Comparison of ENCODE assay signal across 1 cellular context in the genomic region with DNA sequence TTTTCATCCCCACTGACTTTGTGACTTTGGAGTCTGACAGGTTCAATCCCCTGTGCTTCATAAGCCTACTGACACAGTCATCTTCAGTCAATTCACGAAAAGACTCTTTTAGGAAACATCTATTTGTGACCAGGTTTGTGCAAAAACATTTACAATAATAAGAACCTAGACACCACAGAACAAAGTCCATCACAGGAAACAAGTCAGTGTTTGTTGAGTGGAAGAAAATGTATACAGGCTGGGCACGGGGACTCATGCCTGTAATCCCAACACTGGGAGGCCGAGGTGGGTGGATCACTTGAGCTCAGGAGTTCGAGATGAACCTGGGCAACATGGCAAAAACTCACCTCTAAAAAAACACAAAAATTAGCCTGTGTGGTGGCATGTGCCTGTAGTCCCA.
A peak's percentile ranks its signal among the peaks of the same experiment; 100 is the strongest.
TF ChIP-seq lines count a peak whose summit lies in the region.

No MANE protein-coding gene starts in this region.

TF ChIP-seq in HepG2, 621 proteins besides CTCF, POLR2A, EP300 and RAD21 (continued from another document and continues in another):
- TF ChIP-seq, protein P1, sequence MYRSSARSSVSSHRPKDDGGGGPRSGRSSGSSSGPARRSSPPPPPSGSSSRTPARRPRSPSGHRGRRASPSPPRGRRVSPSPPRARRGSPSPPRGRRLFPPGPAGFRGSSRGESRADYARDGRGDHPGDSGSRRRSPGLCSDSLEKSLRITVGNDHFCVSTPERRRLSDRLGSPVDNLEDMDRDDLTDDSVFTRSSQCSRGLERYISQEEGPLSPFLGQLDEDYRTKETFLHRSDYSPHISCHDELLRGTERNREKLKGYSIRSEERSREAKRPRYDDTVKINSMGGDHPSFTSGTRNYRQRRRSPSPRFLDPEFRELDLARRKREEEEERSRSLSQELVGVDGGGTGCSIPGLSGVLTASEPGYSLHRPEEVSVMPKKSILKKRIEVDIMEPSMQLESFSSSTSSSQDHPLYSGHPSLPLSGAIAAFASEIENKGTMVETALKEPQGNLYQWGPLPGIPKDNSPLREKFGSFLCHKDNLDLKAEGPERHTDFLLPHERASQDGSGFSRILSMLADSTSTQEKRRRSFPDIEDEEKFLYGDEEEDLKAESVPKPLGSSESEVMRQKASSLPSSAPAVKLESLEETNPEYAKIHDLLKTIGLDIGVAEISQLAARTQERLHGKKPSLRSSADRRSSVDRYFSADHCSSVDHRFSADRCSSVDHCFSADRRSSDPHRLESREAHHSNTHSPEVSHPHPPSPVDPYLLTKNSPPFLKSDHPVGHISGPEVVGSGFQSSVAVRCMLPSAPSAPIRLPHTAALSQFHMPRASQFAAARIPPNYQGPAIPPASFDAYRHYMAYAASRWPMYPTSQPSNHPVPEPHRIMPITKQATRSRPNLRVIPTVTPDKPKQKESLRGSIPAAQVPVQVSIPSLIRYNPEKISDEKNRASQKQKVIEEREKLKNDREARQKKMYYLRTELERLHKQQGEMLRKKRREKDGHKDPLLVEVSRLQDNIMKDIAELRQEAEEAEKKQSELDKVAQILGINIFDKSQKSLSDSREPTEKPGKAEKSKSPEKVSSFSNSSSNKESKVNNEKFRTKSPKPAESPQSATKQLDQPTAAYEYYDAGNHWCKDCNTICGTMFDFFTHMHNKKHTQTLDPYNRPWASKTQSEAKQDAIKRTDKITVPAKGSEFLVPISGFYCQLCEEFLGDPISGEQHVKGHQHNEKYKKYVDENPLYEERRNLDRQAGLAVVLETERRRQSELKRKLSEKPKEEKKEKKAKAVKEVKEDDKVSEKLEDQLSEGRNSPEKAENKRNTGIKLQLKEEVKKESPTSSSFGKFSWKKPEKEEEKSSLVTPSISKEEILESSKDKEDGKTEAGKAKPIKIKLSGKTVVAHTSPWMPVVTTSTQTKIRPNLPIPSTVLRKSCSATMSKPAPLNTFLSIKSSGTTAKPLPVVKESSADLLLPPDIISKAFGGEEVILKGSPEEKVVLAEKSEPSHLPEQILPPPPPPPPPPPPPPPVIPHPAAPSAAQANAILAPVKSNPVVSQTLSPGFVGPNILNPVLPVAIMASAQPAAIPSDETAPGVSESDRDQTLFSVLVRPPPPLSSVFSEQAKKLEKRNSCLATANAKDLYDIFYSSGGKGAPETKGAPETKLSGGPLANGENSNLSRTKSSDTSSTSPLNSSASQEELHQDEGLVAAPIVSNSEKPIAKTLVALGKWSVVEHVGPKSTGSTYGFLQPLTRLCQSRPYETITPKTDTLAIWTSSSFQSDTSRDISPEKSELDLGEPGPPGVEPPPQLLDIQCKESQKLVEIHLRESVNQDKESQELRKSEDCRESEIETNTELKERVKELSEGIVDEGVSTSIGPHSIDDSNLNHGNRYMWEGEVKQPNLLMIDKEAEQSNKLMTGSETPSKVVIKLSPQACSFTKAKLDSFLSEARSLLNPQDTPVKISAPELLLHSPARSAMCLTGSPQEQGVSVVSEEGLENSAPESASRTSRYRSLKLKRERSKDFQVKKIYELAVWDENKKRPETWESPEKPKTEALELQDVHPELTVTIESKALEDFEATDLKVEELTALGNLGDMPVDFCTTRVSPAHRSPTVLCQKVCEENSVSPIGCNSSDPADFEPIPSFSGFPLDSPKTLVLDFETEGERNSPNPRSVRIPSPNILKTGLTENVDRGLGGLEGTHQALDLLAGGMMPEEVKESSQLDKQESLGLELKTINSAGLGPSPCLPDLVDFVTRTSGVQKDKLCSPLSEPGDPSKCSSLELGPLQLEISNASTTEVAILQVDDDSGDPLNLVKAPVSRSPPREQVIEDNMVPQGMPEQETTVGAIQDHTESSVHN (CRISPR knock-in tag; IDR thresholded peaks at IDR 0.05) = no peak
- TF ChIP-seq ZNF496 (CRISPR knock-in tag; IDR thresholded peaks at IDR 0.05; ENCODE audit: insufficient replicate concordance) (no peak), ATAD3A (CRISPR knock-in tag; IDR thresholded peaks at IDR 0.05) (no peak), FIP1L1 (IDR thresholded peaks at IDR 0.05; ENCODE audit: borderline replicate concordance, insufficient read depth, low read depth, low read length) (no peak), ZNF530 (CRISPR knock-in tag; IDR thresholded peaks at IDR 0.05; ENCODE audit: low read depth) (no peak), JUND (CRISPR knock-in tag; IDR thresholded peaks at IDR 0.05) (no peak), SMAD9 (CRISPR knock-in tag; IDR thresholded peaks at IDR 0.05) (no peak), ZNF569 (CRISPR knock-in tag; IDR thresholded peaks at IDR 0.05; ENCODE audit: borderline replicate concordance) (no peak), TBP (CRISPR knock-in tag; IDR thresholded peaks at IDR 0.05) (no peak), SAP130 (CRISPR knock-in tag; IDR thresholded peaks at IDR 0.05; ENCODE audit: low read depth) (peak; percentile 77), ZNF382 (CRISPR knock-in tag; IDR thresholded peaks at IDR 0.05; ENCODE audit: borderline replicate concordance) (no peak), ZSCAN30 (CRISPR knock-in tag; IDR thresholded peaks at IDR 0.05) (no peak), ZNF331 (CRISPR knock-in tag; IDR thresholded peaks at IDR 0.05) (peak; percentile 55; the same call in 1 of the 2 replicates), ZSCAN20 (CRISPR knock-in tag; IDR thresholded peaks at IDR 0.05; ENCODE audit: borderline replicate concordance) (no peak), HNRNPK (IDR thresholded peaks at IDR 0.05; ENCODE audit: low read depth, low read length, poor library complexity, severe bottlenecking) (no peak)
- TF ChIP-seq, protein P2, sequence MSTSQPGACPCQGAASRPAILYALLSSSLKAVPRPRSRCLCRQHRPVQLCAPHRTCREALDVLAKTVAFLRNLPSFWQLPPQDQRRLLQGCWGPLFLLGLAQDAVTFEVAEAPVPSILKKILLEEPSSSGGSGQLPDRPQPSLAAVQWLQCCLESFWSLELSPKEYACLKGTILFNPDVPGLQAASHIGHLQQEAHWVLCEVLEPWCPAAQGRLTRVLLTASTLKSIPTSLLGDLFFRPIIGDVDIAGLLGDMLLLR (CRISPR knock-in tag; IDR thresholded peaks at IDR 0.05) = no peak
- TF ChIP-seq, protein P3, sequence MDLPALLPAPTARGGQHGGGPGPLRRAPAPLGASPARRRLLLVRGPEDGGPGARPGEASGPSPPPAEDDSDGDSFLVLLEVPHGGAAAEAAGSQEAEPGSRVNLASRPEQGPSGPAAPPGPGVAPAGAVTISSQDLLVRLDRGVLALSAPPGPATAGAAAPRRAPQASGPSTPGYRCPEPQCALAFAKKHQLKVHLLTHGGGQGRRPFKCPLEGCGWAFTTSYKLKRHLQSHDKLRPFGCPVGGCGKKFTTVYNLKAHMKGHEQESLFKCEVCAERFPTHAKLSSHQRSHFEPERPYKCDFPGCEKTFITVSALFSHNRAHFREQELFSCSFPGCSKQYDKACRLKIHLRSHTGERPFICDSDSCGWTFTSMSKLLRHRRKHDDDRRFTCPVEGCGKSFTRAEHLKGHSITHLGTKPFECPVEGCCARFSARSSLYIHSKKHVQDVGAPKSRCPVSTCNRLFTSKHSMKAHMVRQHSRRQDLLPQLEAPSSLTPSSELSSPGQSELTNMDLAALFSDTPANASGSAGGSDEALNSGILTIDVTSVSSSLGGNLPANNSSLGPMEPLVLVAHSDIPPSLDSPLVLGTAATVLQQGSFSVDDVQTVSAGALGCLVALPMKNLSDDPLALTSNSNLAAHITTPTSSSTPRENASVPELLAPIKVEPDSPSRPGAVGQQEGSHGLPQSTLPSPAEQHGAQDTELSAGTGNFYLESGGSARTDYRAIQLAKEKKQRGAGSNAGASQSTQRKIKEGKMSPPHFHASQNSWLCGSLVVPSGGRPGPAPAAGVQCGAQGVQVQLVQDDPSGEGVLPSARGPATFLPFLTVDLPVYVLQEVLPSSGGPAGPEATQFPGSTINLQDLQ (CRISPR knock-in tag; IDR thresholded peaks at IDR 0.05) = no peak
- TF ChIP-seq, protein P4, sequence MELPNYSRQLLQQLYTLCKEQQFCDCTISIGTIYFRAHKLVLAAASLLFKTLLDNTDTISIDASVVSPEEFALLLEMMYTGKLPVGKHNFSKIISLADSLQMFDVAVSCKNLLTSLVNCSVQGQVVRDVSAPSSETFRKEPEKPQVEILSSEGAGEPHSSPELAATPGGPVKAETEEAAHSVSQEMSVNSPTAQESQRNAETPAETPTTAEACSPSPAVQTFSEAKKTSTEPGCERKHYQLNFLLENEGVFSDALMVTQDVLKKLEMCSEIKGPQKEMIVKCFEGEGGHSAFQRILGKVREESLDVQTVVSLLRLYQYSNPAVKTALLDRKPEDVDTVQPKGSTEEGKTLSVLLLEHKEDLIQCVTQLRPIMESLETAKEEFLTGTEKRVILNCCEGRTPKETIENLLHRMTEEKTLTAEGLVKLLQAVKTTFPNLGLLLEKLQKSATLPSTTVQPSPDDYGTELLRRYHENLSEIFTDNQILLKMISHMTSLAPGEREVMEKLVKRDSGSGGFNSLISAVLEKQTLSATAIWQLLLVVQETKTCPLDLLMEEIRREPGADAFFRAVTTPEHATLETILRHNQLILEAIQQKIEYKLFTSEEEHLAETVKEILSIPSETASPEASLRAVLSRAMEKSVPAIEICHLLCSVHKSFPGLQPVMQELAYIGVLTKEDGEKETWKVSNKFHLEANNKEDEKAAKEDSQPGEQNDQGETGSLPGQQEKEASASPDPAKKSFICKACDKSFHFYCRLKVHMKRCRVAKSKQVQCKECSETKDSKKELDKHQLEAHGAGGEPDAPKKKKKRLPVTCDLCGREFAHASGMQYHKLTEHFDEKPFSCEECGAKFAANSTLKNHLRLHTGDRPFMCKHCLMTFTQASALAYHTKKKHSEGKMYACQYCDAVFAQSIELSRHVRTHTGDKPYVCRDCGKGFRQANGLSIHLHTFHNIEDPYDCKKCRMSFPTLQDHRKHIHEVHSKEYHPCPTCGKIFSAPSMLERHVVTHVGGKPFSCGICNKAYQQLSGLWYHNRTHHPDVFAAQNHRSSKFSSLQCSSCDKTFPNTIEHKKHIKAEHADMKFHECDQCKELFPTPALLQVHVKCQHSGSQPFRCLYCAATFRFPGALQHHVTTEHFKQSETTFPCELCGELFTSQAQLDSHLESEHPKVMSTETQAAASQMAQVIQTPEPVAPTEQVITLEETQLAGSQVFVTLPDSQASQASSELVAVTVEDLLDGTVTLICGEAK (IDR thresholded peaks at IDR 0.05) = no peak
- TF ChIP-seq, protein P4 (CRISPR knock-in tag; IDR thresholded peaks at IDR 0.05) = no peak; the same call in 1 of the 2 replicates
- TF ChIP-seq, protein P5, sequence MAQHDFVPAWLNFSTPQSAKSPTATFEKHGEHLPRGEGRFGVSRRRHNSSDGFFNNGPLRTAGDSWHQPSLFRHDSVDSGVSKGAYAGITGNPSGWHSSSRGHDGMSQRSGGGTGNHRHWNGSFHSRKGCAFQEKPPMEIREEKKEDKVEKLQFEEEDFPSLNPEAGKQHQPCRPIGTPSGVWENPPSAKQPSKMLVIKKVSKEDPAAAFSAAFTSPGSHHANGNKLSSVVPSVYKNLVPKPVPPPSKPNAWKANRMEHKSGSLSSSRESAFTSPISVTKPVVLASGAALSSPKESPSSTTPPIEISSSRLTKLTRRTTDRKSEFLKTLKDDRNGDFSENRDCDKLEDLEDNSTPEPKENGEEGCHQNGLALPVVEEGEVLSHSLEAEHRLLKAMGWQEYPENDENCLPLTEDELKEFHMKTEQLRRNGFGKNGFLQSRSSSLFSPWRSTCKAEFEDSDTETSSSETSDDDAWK (CRISPR knock-in tag; IDR thresholded peaks at IDR 0.05) = no peak
- TF ChIP-seq, protein P6, sequence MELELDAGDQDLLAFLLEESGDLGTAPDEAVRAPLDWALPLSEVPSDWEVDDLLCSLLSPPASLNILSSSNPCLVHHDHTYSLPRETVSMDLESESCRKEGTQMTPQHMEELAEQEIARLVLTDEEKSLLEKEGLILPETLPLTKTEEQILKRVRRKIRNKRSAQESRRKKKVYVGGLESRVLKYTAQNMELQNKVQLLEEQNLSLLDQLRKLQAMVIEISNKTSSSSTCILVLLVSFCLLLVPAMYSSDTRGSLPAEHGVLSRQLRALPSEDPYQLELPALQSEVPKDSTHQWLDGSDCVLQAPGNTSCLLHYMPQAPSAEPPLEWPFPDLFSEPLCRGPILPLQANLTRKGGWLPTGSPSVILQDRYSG (CRISPR knock-in tag; IDR thresholded peaks at IDR 0.05) = no peak
- TF ChIP-seq, protein P7, sequence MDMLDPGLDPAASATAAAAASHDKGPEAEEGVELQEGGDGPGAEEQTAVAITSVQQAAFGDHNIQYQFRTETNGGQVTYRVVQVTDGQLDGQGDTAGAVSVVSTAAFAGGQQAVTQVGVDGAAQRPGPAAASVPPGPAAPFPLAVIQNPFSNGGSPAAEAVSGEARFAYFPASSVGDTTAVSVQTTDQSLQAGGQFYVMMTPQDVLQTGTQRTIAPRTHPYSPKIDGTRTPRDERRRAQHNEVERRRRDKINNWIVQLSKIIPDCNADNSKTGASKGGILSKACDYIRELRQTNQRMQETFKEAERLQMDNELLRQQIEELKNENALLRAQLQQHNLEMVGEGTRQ (IDR thresholded peaks at IDR 0.05; ENCODE audit: low read depth, low read length) = no peak
- TF ChIP-seq, protein P7 (CRISPR knock-in tag; IDR thresholded peaks at IDR 0.05; ENCODE audit: borderline replicate concordance) = no peak
